Comparison of ENCODE assay signal across 1 cellular context in genomic region chr11:65718964-65719492, GRCh38.
TF ChIP-seq lines count a peak whose summit lies in the region.

No MANE protein-coding gene starts in this region.

TF ChIP-seq in GM12878, 131 proteins besides CTCF, POLR2A, EP300 and RAD21:
- TF ChIP-seq NR2F1 (conservative IDR thresholded peaks at IDR 0.05) = no peak
- no peak for TF ChIP-seq STAT1 (conservative IDR thresholded peaks at IDR 0.05)
- no peak for TF ChIP-seq EED (IDR thresholded peaks at IDR 0.05; ENCODE audit: low read depth)
- no peak for TF ChIP-seq BCL3 (IDR thresholded peaks at IDR 0.05; ENCODE audit: borderline replicate concordance, insufficient read depth, low read depth, low read length, poor library complexity, severe bottlenecking)
- no peak for TF ChIP-seq EGR1 (IDR thresholded peaks at IDR 0.05; ENCODE audit: borderline replicate concordance in 1 of 2, low read depth in 2 of 2, low read length in 2 of 2)
- no peak for TF ChIP-seq REST (IDR thresholded peaks at IDR 0.05; ENCODE audit: low read depth, low read length)
- TF ChIP-seq POLR2AphosphoS2 (IDR thresholded peaks at IDR 0.05; ENCODE audit: low read depth, low read length) = peak; percentile 58; the same call in 1 of the 2 replicates
- no peak for TF ChIP-seq SKIL (IDR thresholded peaks at IDR 0.05; ENCODE audit: low read depth, poor library complexity, severe bottlenecking)
- 0 out of 2 replicates have a peak, but pooled peaks have one; percentile 19 for TF ChIP-seq PML (IDR thresholded peaks at IDR 0.05; ENCODE audit: low read length)
